ENCODE assay signal across 19 cellular contexts in genomic region chr3:112856537-112856936, GRCh38. TPM values are rescaled to one million over a fixed set of nuclear protein-coding genes. Genes with fewer than 3 reads are reported as not detected.
DNase-seq lines count a peak whose midpoint lies in the region; ATAC-seq and TF ChIP-seq lines count a peak whose summit lies in the region.
"Had no signal": no experiment of that assay in that cellular context is flagged by ENCODE, and none has a peak within 500 bp of the region (broad histone marks: within the 10 kb centered on the region; RNA-seq: fewer than 3 reads in every experiment).

No MANE protein-coding gene starts in this region.

- H3K27ac Mint-ChIP-seq in activated naive CD8-positive, alpha-beta T cell treated with anti-CD3 and anti-CD28 coated beads, Interleukin-2, amount 10 ng/mL, durations not matched to agents 7 days and 5 days = peak overlapping the region; percentile 52
- no peak overlapping the region for H3K27ac Mint-ChIP-seq in activated naive CD8-positive, alpha-beta T cell treated with anti-CD3 and anti-CD28 coated beads for 36 hours
- no peak overlapping the region for H3K27ac Mint-ChIP-seq in activated CD8-positive, alpha-beta T cell treated with anti-CD3 and anti-CD28 coated beads for 36 hours
- no peak overlapping the region for H3K27ac Mint-ChIP-seq in activated CD4-positive, alpha-beta T cell treated with anti-CD3 and anti-CD28 coated beads, Interleukin-2, amount 10 ng/mL, durations not matched to agents 24 days and 14 days
- H3K27ac Mint-ChIP-seq: endodermal cell had no signal

- CTCF ChIA-PET in activated CD8-positive, alpha-beta T cell treated with anti-CD3 and anti-CD28 coated beads for 36 hours (lab: Charles Lee) = no interaction called here

- H3K4me3 ChIP-seq in spleen = no peak overlapping the region

- no peaks in the 10 kb centered on the region for H3K27me3 ChIP-seq in spleen (replicated peaks in 1 of 7)
- H3K27me3 ChIP-seq: brain microvascular endothelial cell had no signal

- intact Hi-C loops in activated CD8-positive, alpha-beta T cell treated with anti-CD3 and anti-CD28 coated beads for 36 hours (cut with micrococcal nuclease) = loop anchor here (5.0 kb wide), 1 partner anchor 116 kb away; no protein-coding TSS in a partner anchor
- intact Hi-C loops in activated CD4-positive, alpha-beta T cell treated with anti-CD3 and anti-CD28 coated beads, Interleukin-2, amount 10 ng/mL, durations not matched to agents 24 days and 14 days (cut with micrococcal nuclease) = loop anchor here (5.0 kb wide), 1 partner anchor 119 kb away; no protein-coding TSS in a partner anchor
- intact Hi-C loops in spleen (cut with DNase I; ENCODE audit: low total_unique reads) = no loop called here

- no peaks in the 10 kb centered on the region for H3K36me3 ChIP-seq in spleen
- H3K36me3 ChIP-seq: brain microvascular endothelial cell had no signal

- TF ChIP-seq CTCF in activated CD8-positive, alpha-beta T cell treated with anti-CD3 and anti-CD28 coated beads for 36 hours (IDR thresholded peaks at IDR 0.05) = no peak
- TF ChIP-seq CTCF in spleen (IDR thresholded peaks at IDR 0.05 in 8 of 11, conservative IDR thresholded peaks at IDR 0.05 in 3 of 11) = no peak

- POLR2A ChIA-PET in activated naive CD8-positive, alpha-beta T cell treated with anti-CD3 and anti-CD28 coated beads, Interleukin-2, amount 10 ng/mL, durations not matched to agents 7 days and 5 days (lab: Charles Lee) = no interaction called here
- POLR2A ChIA-PET in activated CD8-positive, alpha-beta T cell treated with anti-CD3 and anti-CD28 coated beads for 36 hours (lab: Charles Lee) = no interaction called here

- peaks cover 23% of the 10 kb centered on the region for H3K4me1 Mint-ChIP-seq in activated naive CD8-positive, alpha-beta T cell treated with anti-CD3 and anti-CD28 coated beads, Interleukin-2, amount 10 ng/mL, durations not matched to agents 7 days and 5 days
- peaks cover 23% of the 10 kb centered on the region for H3K4me1 Mint-ChIP-seq in activated naive CD8-positive, alpha-beta T cell treated with anti-CD3 and anti-CD28 coated beads for 36 hours
- peaks cover 25% of the 10 kb centered on the region for H3K4me1 Mint-ChIP-seq in activated CD8-positive, alpha-beta T cell treated with anti-CD3 and anti-CD28 coated beads for 36 hours (ENCODE audit: low read depth)
- peaks cover 20% of the 10 kb centered on the region for H3K4me1 Mint-ChIP-seq in activated CD4-positive, alpha-beta T cell treated with anti-CD3 and anti-CD28 coated beads, Interleukin-2, amount 10 ng/mL, durations not matched to agents 24 days and 14 days
- H3K4me1 Mint-ChIP-seq: endodermal cell had no signal

- ATAC-seq in activated naive CD8-positive, alpha-beta T cell treated with anti-CD3 and anti-CD28 coated beads, Interleukin-2, amount 10 ng/mL, durations not matched to agents 7 days and 5 days (ENCODE audit: low read depth) = peak; percentile 74
- ATAC-seq in activated CD8-positive, alpha-beta T cell treated with anti-CD3 and anti-CD28 coated beads for 36 hours = no peak
- no peak for ATAC-seq in HG03432 (IDR thresholded peaks at IDR 0.05; ENCODE audit: unreplicated experiment)

- H3K27ac ChIP-seq in spleen = peak overlapping the region in 1 of 8 donors; percentile 9
- H3K27ac ChIP-seq: brain microvascular endothelial cell, parathyroid adenoma had no signal

- peaks cover 23% of the 10 kb centered on the region for H3K9me3 Mint-ChIP-seq in activated naive CD8-positive, alpha-beta T cell treated with anti-CD3 and anti-CD28 coated beads, Interleukin-2, amount 10 ng/mL, durations not matched to agents 7 days and 5 days
- peaks cover 34% of the 10 kb centered on the region for H3K9me3 Mint-ChIP-seq in activated naive CD8-positive, alpha-beta T cell treated with anti-CD3 and anti-CD28 coated beads for 36 hours
- H3K9me3 Mint-ChIP-seq in activated CD8-positive, alpha-beta T cell treated with anti-CD3 and anti-CD28 coated beads for 36 hours = peaks cover 25% of the 10 kb centered on the region
- H3K9me3 Mint-ChIP-seq in activated CD4-positive, alpha-beta T cell treated with anti-CD3 and anti-CD28 coated beads, Interleukin-2, amount 10 ng/mL, durations not matched to agents 24 days and 14 days = peaks cover 36% of the 10 kb centered on the region

- H3K4me3 Mint-ChIP-seq in activated naive CD8-positive, alpha-beta T cell treated with anti-CD3 and anti-CD28 coated beads, Interleukin-2, amount 10 ng/mL, durations not matched to agents 7 days and 5 days = peak overlapping the region; percentile 13
- H3K4me3 Mint-ChIP-seq in activated naive CD8-positive, alpha-beta T cell treated with anti-CD3 and anti-CD28 coated beads for 36 hours = no peak overlapping the region
- H3K4me3 Mint-ChIP-seq in activated CD8-positive, alpha-beta T cell treated with anti-CD3 and anti-CD28 coated beads for 36 hours = no peak overlapping the region
- H3K4me3 Mint-ChIP-seq in activated CD4-positive, alpha-beta T cell treated with anti-CD3 and anti-CD28 coated beads, Interleukin-2, amount 10 ng/mL, durations not matched to agents 24 days and 14 days = no peak overlapping the region
- H3K4me3 Mint-ChIP-seq: endodermal cell had no signal

- H3K27me3 Mint-ChIP-seq in activated naive CD8-positive, alpha-beta T cell treated with anti-CD3 and anti-CD28 coated beads, Interleukin-2, amount 10 ng/mL, durations not matched to agents 7 days and 5 days = no peaks in the 10 kb centered on the region
- no peaks in the 10 kb centered on the region for H3K27me3 Mint-ChIP-seq in activated naive CD8-positive, alpha-beta T cell treated with anti-CD3 and anti-CD28 coated beads for 36 hours
- no peaks in the 10 kb centered on the region for H3K27me3 Mint-ChIP-seq in activated CD8-positive, alpha-beta T cell treated with anti-CD3 and anti-CD28 coated beads for 36 hours
- H3K27me3 Mint-ChIP-seq in activated CD4-positive, alpha-beta T cell treated with anti-CD3 and anti-CD28 coated beads, Interleukin-2, amount 10 ng/mL, durations not matched to agents 24 days and 14 days = no peaks in the 10 kb centered on the region

- H3K9me3 ChIP-seq in spleen = peaks cover 0 to 26% (median 19%) of the 10 kb centered on the region in 8 donors

- TF ChIP-seq POLR2A in spleen (IDR thresholded peaks at IDR 0.05) = no peak

- H3K36me3 Mint-ChIP-seq in activated naive CD8-positive, alpha-beta T cell treated with anti-CD3 and anti-CD28 coated beads, Interleukin-2, amount 10 ng/mL, durations not matched to agents 7 days and 5 days = peaks cover 23% of the 10 kb centered on the region
- H3K36me3 Mint-ChIP-seq in activated naive CD8-positive, alpha-beta T cell treated with anti-CD3 and anti-CD28 coated beads for 36 hours = peaks cover 13% of the 10 kb centered on the region
- peaks cover 5% of the 10 kb centered on the region for H3K36me3 Mint-ChIP-seq in activated CD8-positive, alpha-beta T cell treated with anti-CD3 and anti-CD28 coated beads for 36 hours (ENCODE audit: low read depth)
- peaks cover 6% of the 10 kb centered on the region for H3K36me3 Mint-ChIP-seq in activated CD4-positive, alpha-beta T cell treated with anti-CD3 and anti-CD28 coated beads, Interleukin-2, amount 10 ng/mL, durations not matched to agents 24 days and 14 days (ENCODE audit: low read depth)

- DNase-seq in activated naive CD8-positive, alpha-beta T cell treated with anti-CD3 and anti-CD28 coated beads, Interleukin-2, amount 10 ng/mL, durations not matched to agents 7 days and 5 days = no peak
- no peak for DNase-seq in activated naive CD8-positive, alpha-beta T cell treated with anti-CD3 and anti-CD28 coated beads for 36 hours
- peak; percentile 60 to 72 for DNase-seq in NOMO-1 (lab: John Stamatoyannopoulos, UW; ENCODE audit: unreplicated experiment in 2 of 2)
- DNase-seq in activated CD8-positive, alpha-beta T cell treated with anti-CD3 and anti-CD28 coated beads for 36 hours = peak; percentile 17
- no peak for DNase-seq in epidermal melanocyte (ENCODE audit: insufficient read length, low spot score)
- DNase-seq in activated CD4-positive, alpha-beta T cell treated with anti-CD3 and anti-CD28 coated beads, Interleukin-2, amount 10 ng/mL, durations not matched to agents 24 days and 14 days = no peak
- DNase-seq in spleen = no peak
- DNase-seq: brain microvascular endothelial cell, DMS153, endodermal cell, kidney, NCI-H187 treated with DMSO at 0.1 percent for 48 hours, NCI-H774, SW 1271 had no signal

- peaks cover 8 to 44% (median 27%) of the 10 kb centered on the region in 6 donors for H3K4me1 ChIP-seq in spleen
- H3K4me1 ChIP-seq: parathyroid adenoma had no signal

RNA-seq across cellular contexts. Expression of gene CD200R1L, which starts 9.9 kb away (rescaled TPM):
- not detected for total RNA-seq in activated naive CD8-positive, alpha-beta T cell treated with anti-CD3 and anti-CD28 coated beads, Interleukin-2, amount 10 ng/mL, durations not matched to agents 7 days and 5 days
- total RNA-seq in activated naive CD8-positive, alpha-beta T cell treated with anti-CD3 and anti-CD28 coated beads for 36 hours = not detected
- not detected for total RNA-seq in activated CD8-positive, alpha-beta T cell treated with anti-CD3 and anti-CD28 coated beads for 36 hours
- total RNA-seq in activated CD4-positive, alpha-beta T cell treated with anti-CD3 and anti-CD28 coated beads, Interleukin-2, amount 10 ng/mL, durations not matched to agents 24 days and 14 days = not detected in 2 replicates
- not detected for total RNA-seq in spleen
- polyA plus RNA-seq in spleen = not detected
- total RNA-seq: endodermal cell, glomerular endothelial cell, kidney, mucosa of gallbladder had no signal
- polyA plus RNA-seq: AG04450 had no signal

Comparison
In these comparisons a context has a peak if more than half of its experiments do, and no peak if none do; other contexts are left out.
1. DNase-seq: peak in NOMO-1 (2 of 2) and activated CD8-positive, alpha-beta T cell treated with anti-CD3 and anti-CD28 coated beads for 36 hours (single experiment); none in activated naive CD8-positive, alpha-beta T cell treated with anti-CD3 and anti-CD28 coated beads, Interleukin-2, amount 10 ng/mL, durations not matched to agents 7 days and 5 days (single experiment), activated naive CD8-positive, alpha-beta T cell treated with anti-CD3 and anti-CD28 coated beads for 36 hours (single experiment), epidermal melanocyte (single experiment), activated CD4-positive, alpha-beta T cell treated with anti-CD3 and anti-CD28 coated beads, Interleukin-2, amount 10 ng/mL, durations not matched to agents 24 days and 14 days (single experiment) and spleen (single experiment).